In genomic region chr11:2760196-2760871, GRCh38 we compare ENCODE assay signal across 16 cellular contexts.
A peak's percentile ranks its signal among the peaks of the same experiment; 100 is the strongest.
DNase-seq lines count a peak whose midpoint lies in the region; ATAC-seq and TF ChIP-seq lines count a peak whose summit lies in the region.
"Had no signal": no experiment of that assay in that cellular context is flagged by ENCODE, and none has a peak within 500 bp of the region (broad histone marks: within the 10 kb centered on the region; RNA-seq: fewer than 3 reads in every experiment).

No MANE protein-coding gene starts in this region.

- no peak overlapping the region for H3K4me3 ChIP-seq in body of pancreas
- H3K4me3 ChIP-seq: lung had no signal

- no peaks in the 10 kb centered on the region for H3K9me3 ChIP-seq in body of pancreas

- H3K36me3 Mint-ChIP-seq in activated naive CD4-positive, alpha-beta T cell treated with anti-CD3 and anti-CD28 coated beads, Interleukin-2, amount 10 ng/mL, durations not matched to agents 7 days and 5 days: no peaks in the 10 kb centered on the region
- no peaks in the 10 kb centered on the region for H3K36me3 Mint-ChIP-seq in activated naive CD4-positive, alpha-beta T cell treated with anti-CD3 and anti-CD28 coated beads for 36 hours (ENCODE audit: low read depth)
- H3K36me3 Mint-ChIP-seq in nephron (ENCODE audit: low read depth): no peaks in the 10 kb centered on the region
- H3K36me3 Mint-ChIP-seq in type B pancreatic cell: no peaks in the 10 kb centered on the region

- H3K27me3 Mint-ChIP-seq in activated naive CD4-positive, alpha-beta T cell treated with anti-CD3 and anti-CD28 coated beads, Interleukin-2, amount 10 ng/mL, durations not matched to agents 7 days and 5 days: no peaks in the 10 kb centered on the region
- H3K27me3 Mint-ChIP-seq in activated naive CD4-positive, alpha-beta T cell treated with anti-CD3 and anti-CD28 coated beads for 36 hours (ENCODE audit: low read depth): no peaks in the 10 kb centered on the region
- H3K27me3 Mint-ChIP-seq in nephron (ENCODE audit: low read depth) (no peaks in the 10 kb centered on the region), type B pancreatic cell (no peaks in the 10 kb centered on the region)

- H3K4me1 ChIP-seq in body of pancreas: peaks cover 6% of the 10 kb centered on the region

- no peak overlapping the region for H3K27ac Mint-ChIP-seq in activated naive CD4-positive, alpha-beta T cell treated with anti-CD3 and anti-CD28 coated beads, Interleukin-2, amount 10 ng/mL, durations not matched to agents 7 days and 5 days
- H3K27ac Mint-ChIP-seq in activated naive CD4-positive, alpha-beta T cell treated with anti-CD3 and anti-CD28 coated beads for 36 hours: no peak overlapping the region
- H3K27ac Mint-ChIP-seq in nephron (peak overlapping the region in 2 of 3 experiments; percentile 59 to 89), type B pancreatic cell (no peak overlapping the region)
- H3K27ac Mint-ChIP-seq: nephron progenitor cell; T-helper 2 cell treated with Interferon-gamma antibody and Interleukin-4, amounts not matched to agents 5 μg/mL and 100 μg/mL, for 36 hours had no signal

- H3K27ac ChIP-seq in body of pancreas: peak overlapping the region in 2 of 4 donors; percentile 38 to 59
- H3K27ac ChIP-seq: brain microvascular endothelial cell had no signal

- H3K9me3 Mint-ChIP-seq in activated naive CD4-positive, alpha-beta T cell treated with anti-CD3 and anti-CD28 coated beads, Interleukin-2, amount 10 ng/mL, durations not matched to agents 7 days and 5 days: peaks cover under 1% of the 10 kb centered on the region
- H3K9me3 Mint-ChIP-seq in activated naive CD4-positive, alpha-beta T cell treated with anti-CD3 and anti-CD28 coated beads for 36 hours: peaks cover 3% of the 10 kb centered on the region
- H3K9me3 Mint-ChIP-seq in nephron (peaks cover 18% of the 10 kb centered on the region), type B pancreatic cell (peaks cover 4% of the 10 kb centered on the region)
- H3K9me3 Mint-ChIP-seq: T-helper 2 cell treated with Interferon-gamma antibody and Interleukin-4, amounts not matched to agents 5 μg/mL and 100 μg/mL, for 36 hours had no signal

- no peaks in the 10 kb centered on the region for H3K27me3 ChIP-seq in body of pancreas
- H3K27me3 ChIP-seq: brain microvascular endothelial cell had no signal

- CTCF ChIA-PET in activated naive CD4-positive, alpha-beta T cell treated with anti-CD3 and anti-CD28 coated beads, Interleukin-2, amount 10 ng/mL, durations not matched to agents 7 days and 5 days (lab: Charles Lee): no interaction called here
- CTCF ChIA-PET in activated naive CD4-positive, alpha-beta T cell treated with anti-CD3 and anti-CD28 coated beads for 36 hours (lab: Charles Lee): no interaction called here

- no peak overlapping the region for H3K4me3 Mint-ChIP-seq in activated naive CD4-positive, alpha-beta T cell treated with anti-CD3 and anti-CD28 coated beads, Interleukin-2, amount 10 ng/mL, durations not matched to agents 7 days and 5 days
- no peak overlapping the region for H3K4me3 Mint-ChIP-seq in activated naive CD4-positive, alpha-beta T cell treated with anti-CD3 and anti-CD28 coated beads for 36 hours
- no peak overlapping the region for H3K4me3 Mint-ChIP-seq in nephron
- H3K4me3 Mint-ChIP-seq in type B pancreatic cell: no peak overlapping the region
- H3K4me3 Mint-ChIP-seq: nephron progenitor cell; T-helper 2 cell treated with Interferon-gamma antibody and Interleukin-4, amounts not matched to agents 5 μg/mL and 100 μg/mL, for 36 hours had no signal

- no peak for TF ChIP-seq POLR2A in body of pancreas (IDR thresholded peaks at IDR 0.05)

- 66 to 72% methylated on average over 13 to 20 of the region's 20 CpGs for WGBS in body of pancreas, 2 donors

- DNase-seq in activated naive CD4-positive, alpha-beta T cell treated with anti-CD3 and anti-CD28 coated beads, Interleukin-2, amount 10 ng/mL, durations not matched to agents 7 days and 5 days: peak; percentile 8
- no peak for DNase-seq in activated naive CD4-positive, alpha-beta T cell treated with anti-CD3 and anti-CD28 coated beads for 36 hours
- DNase-seq in body of pancreas (peak; percentile 16 to 25 (median 17)), type B pancreatic cell (ENCODE audit: extremely low spot score, unreplicated experiment) (peak; percentile 62), NCI-H524 treated with DMSO at 0.1 percent for 48 hours (lab: John Stamatoyannopoulos, UW) (no peak)
- DNase-seq in stimulated activated naive CD4-positive, alpha-beta T cell (lab: John Stamatoyannopoulos, UW): no peak
- DNase-seq: activated gamma-delta T cell, brain microvascular endothelial cell, COR-L47, NCI-H1694 treated with DMSO at 0.1 percent for 48 hours, nephron progenitor cell, SIG-M5 had no signal

- no peaks in the 10 kb centered on the region for H3K4me1 Mint-ChIP-seq in activated naive CD4-positive, alpha-beta T cell treated with anti-CD3 and anti-CD28 coated beads, Interleukin-2, amount 10 ng/mL, durations not matched to agents 7 days and 5 days
- no peaks in the 10 kb centered on the region for H3K4me1 Mint-ChIP-seq in activated naive CD4-positive, alpha-beta T cell treated with anti-CD3 and anti-CD28 coated beads for 36 hours (ENCODE audit: low read depth)
- H3K4me1 Mint-ChIP-seq in nephron (peaks cover 28% of the 10 kb centered on the region), type B pancreatic cell (ENCODE audit: unreplicated experiment) (peaks cover 14% of the 10 kb centered on the region)

- H3K36me3 ChIP-seq in body of pancreas (replicated peaks in 1 of 2; ENCODE audit: insufficient read depth in 1 of 2, low read depth in 2 of 2): no peaks in the 10 kb centered on the region
- H3K36me3 ChIP-seq: brain microvascular endothelial cell had no signal

- ATAC-seq in body of pancreas (peak; percentile 59), HG03571 (IDR thresholded peaks at IDR 0.05; ENCODE audit: unreplicated experiment) (no peak)

- intact Hi-C loops in activated naive CD4-positive, alpha-beta T cell treated with anti-CD3 and anti-CD28 coated beads for 36 hours (cut with micrococcal nuclease): no loop called here
- intact Hi-C loops in body of pancreas (cut with DNase I): no loop called here

- TF ChIP-seq CTCF in body of pancreas (IDR thresholded peaks at IDR 0.05) (no peak), nephron (IDR thresholded peaks at IDR 0.05; ENCODE audit: unreplicated experiment in 3 of 3) (no peak), type B pancreatic cell (conservative IDR thresholded peaks at IDR 0.05) (no peak)

Comparison
In these comparisons a context has a peak if more than half of its experiments do, and no peak if none do; other contexts are left out.
1. DNase-seq: peak in activated naive CD4-positive, alpha-beta T cell treated with anti-CD3 and anti-CD28 coated beads, Interleukin-2, amount 10 ng/mL, durations not matched to agents 7 days and 5 days (single experiment), body of pancreas (4 of 4) and type B pancreatic cell (single experiment); none in activated naive CD4-positive, alpha-beta T cell treated with anti-CD3 and anti-CD28 coated beads for 36 hours (single experiment), NCI-H524 treated with DMSO at 0.1 percent for 48 hours (single experiment) and stimulated activated naive CD4-positive, alpha-beta T cell (0 of 6).
2. H3K27ac Mint-ChIP-seq: peak in nephron (2 of 3); none in activated naive CD4-positive, alpha-beta T cell treated with anti-CD3 and anti-CD28 coated beads, Interleukin-2, amount 10 ng/mL, durations not matched to agents 7 days and 5 days (single experiment), activated naive CD4-positive, alpha-beta T cell treated with anti-CD3 and anti-CD28 coated beads for 36 hours (single experiment) and type B pancreatic cell (single experiment).